Comparison of ENCODE assay signal across 20 cellular contexts in genomic region chr13:110882228-110882627, GRCh38.
"Had no signal": no experiment of that assay in that cellular context is flagged by ENCODE, and none has a peak within 500 bp of the region (broad histone marks: within the 10 kb centered on the region; RNA-seq: fewer than 3 reads in every experiment).

No MANE protein-coding gene starts in this region.

- H3K4me3 Mint-ChIP-seq: activated CD8-positive, alpha-beta T cell treated with anti-CD3 and anti-CD28 coated beads, Interleukin-2, amount 10 ng/mL, durations not matched to agents 7 days and 5 days; activated naive CD8-positive, alpha-beta T cell; endodermal cell; natural killer cell; stimulated activated naive CD8-positive, alpha-beta T cell treated with anti-CD3 and anti-CD28 coated beads, Interleukin-15, amount 100 ng/mL, for 72 hours had no signal

- H3K9me3 Mint-ChIP-seq: endodermal cell; natural killer cell; stimulated activated naive CD8-positive, alpha-beta T cell treated with anti-CD3 and anti-CD28 coated beads, Interleukin-15, amount 100 ng/mL, for 72 hours had no signal

- H3K4me3 ChIP-seq: adrenal gland, breast epithelium, colonic mucosa, esophagus squamous epithelium, heart left ventricle, lung, pancreas, right lobe of liver, suprapubic skin, tibial nerve had no signal

- DNase-seq: activated CD4-positive, alpha-beta T cell treated with anti-CD3 and anti-CD28 coated beads for 1 hour; activated CD4-positive, alpha-beta T cell treated with anti-CD3 and anti-CD28 coated beads, Interleukin-2, amount 50 U/mL, for 1 hour; activated CD8-positive, alpha-beta T cell treated with anti-CD3 and anti-CD28 coated beads, Interleukin-2, amount 10 ng/mL, durations not matched to agents 7 days and 5 days; adrenal gland; colonic mucosa; endodermal cell; esophagus squamous epithelium; heart left ventricle; natural killer cell; pancreas; right lobe of liver; stimulated activated CD4-positive, alpha-beta T cell treated with anti-CD3 and anti-CD28 coated beads, Interleukin-4, amount 100 ng/mL, for 4 hours; stimulated activated naive CD8-positive, alpha-beta T cell treated with anti-CD3 and anti-CD28 coated beads, Interleukin-15, amount 100 ng/mL, for 72 hours had no signal

- H3K9me3 ChIP-seq: adrenal gland, breast epithelium, colonic mucosa, esophagus squamous epithelium, heart left ventricle, pancreas, right lobe of liver, suprapubic skin, tibial nerve had no signal

- ATAC-seq: activated CD8-positive, alpha-beta T cell treated with anti-CD3 and anti-CD28 coated beads, Interleukin-2, amount 10 ng/mL, durations not matched to agents 7 days and 5 days; heart left ventricle; left lobe of liver; natural killer cell; right lobe of liver; SK-N-SH treated with all-trans-retinoic acid at 6 μM for 48 hours had no signal

- H3K4me1 ChIP-seq: adrenal gland, breast epithelium, colonic mucosa, right lobe of liver had no signal

- H3K27me3 Mint-ChIP-seq: activated naive CD8-positive, alpha-beta T cell; stimulated activated naive CD8-positive, alpha-beta T cell treated with anti-CD3 and anti-CD28 coated beads, Interleukin-15, amount 100 ng/mL, for 72 hours had no signal

- H3K27ac Mint-ChIP-seq: activated CD8-positive, alpha-beta T cell treated with anti-CD3 and anti-CD28 coated beads, Interleukin-2, amount 10 ng/mL, durations not matched to agents 7 days and 5 days; endodermal cell; natural killer cell had no signal

- H3K36me3 Mint-ChIP-seq: natural killer cell had no signal

- H3K36me3 ChIP-seq: adrenal gland, breast epithelium, colonic mucosa, pancreas, right lobe of liver, suprapubic skin had no signal
